Comparison of ENCODE assay signal across 3 cellular contexts in genomic region chr10:13053208-13053607, GRCh38. TPM values are rescaled to one million over a fixed set of nuclear protein-coding genes. Genes with fewer than 3 reads are reported as not detected.
"Had no signal": no experiment of that assay in that cellular context is flagged by ENCODE, and none has a peak within 500 bp of the region (broad histone marks: within the 10 kb centered on the region; RNA-seq: fewer than 3 reads in every experiment).

No MANE protein-coding gene starts in this region.

RNA-seq across cellular contexts. Expression of gene CCDC3, which starts 51.7 kb away (rescaled TPM):
- polyA plus RNA-seq: immature natural killer cell; naive thymus-derived CD4-positive, alpha-beta T cell; naive thymus-derived CD8-positive, alpha-beta T cell had no signal
